Comparison of ENCODE assay signal across 2 cellular contexts in genomic region chr3:64008952-64009351, GRCh38.
TF ChIP-seq lines count a peak whose summit lies in the region.

No MANE protein-coding gene starts in this region.

TF ChIP-seq in SK-N-SH treated with all-trans-retinoic acid at 6 μM for 48 hours, 23 proteins besides CTCF, POLR2A, EP300 and RAD21 (continued from another document):
- no peak for TF ChIP-seq SNAI2 (CRISPR knock-in tag; IDR thresholded peaks at IDR 0.05)
- TF ChIP-seq ZNF70 (CRISPR knock-in tag; IDR thresholded peaks at IDR 0.05) = no peak

TF ChIP-seq in SK-N-SH, 30 proteins besides CTCF, POLR2A, EP300 and RAD21 (continued from another document):
- no peak for TF ChIP-seq PBX3 (IDR thresholded peaks at IDR 0.05)
TF ChIP-seq in SK-N-SH: peak in this region for 0.
